Comparison of ENCODE assay signal across 15 cellular contexts in the genomic region with DNA sequence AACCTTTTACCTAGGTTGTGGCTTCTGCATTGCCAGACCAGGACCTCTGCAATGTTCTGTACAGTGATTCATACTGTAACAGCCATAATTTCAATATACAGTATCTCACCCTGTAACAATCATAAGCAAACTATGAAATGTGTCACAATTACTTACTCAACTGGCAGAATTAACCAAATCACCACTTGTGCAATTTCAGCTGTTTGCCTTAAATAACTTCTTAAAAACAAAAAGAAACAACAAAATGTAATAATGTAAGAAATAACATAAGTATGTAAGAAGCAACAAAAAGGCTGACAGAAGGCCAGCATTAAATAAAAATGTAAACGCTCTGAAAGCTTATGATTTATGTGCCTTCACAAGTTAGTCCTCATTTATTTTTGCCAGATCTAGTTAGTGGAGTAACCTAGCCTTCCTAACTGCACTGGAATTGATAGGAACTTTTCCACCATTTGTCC.
A peak's percentile ranks its signal among the peaks of the same experiment; 100 is the strongest.
DNase-seq lines count a peak whose midpoint lies in the region; ATAC-seq and TF ChIP-seq lines count a peak whose summit lies in the region.
"Had no signal": no experiment of that assay in that cellular context is flagged by ENCODE, and none has a peak within 500 bp of the region (broad histone marks: within the 10 kb centered on the region; RNA-seq: fewer than 3 reads in every experiment).

No MANE protein-coding gene starts in this region.

- no peaks in the 10 kb centered on the region for H3K36me3 ChIP-seq in SK-N-SH (replicated peaks in 1 of 2; ENCODE audit: control insufficient read depth in 1 of 2, insufficient read depth in 2 of 2, low read length in 1 of 2)
- H3K36me3 ChIP-seq: cardiac muscle cell had no signal

- peaks cover 63% of the 10 kb centered on the region for H3K27me3 ChIP-seq in SK-N-SH (ENCODE audit: insufficient read depth)

- H3K9me3 ChIP-seq in T-helper 17 cell (ENCODE audit: control insufficient read depth, low read length, poor library complexity, severe bottlenecking) (no peaks in the 10 kb centered on the region), SK-N-SH (no peaks in the 10 kb centered on the region)

- H3K4me1 ChIP-seq in SK-N-SH (ENCODE audit: control insufficient read depth in 1 of 2, insufficient read depth in 2 of 2, low read depth in 1 of 2, low read length in 1 of 2), result no peaks in the 10 kb centered on the region

- CTCF ChIA-PET in activated CD8-positive, alpha-beta memory T cell treated with anti-CD3 and anti-CD28 coated beads, Interleukin-2, amount 10 ng/mL, durations not matched to agents 7 days and 5 days (lab: Charles Lee), result interaction anchor here (0.8 to 4.8 kb wide), 11 partner anchors 9 to 307 kb away, joined by 3 to 19 read pairs (median 3); a partner anchor contains a TSS
- CTCF ChIA-PET in SK-N-SH (lab: Yijun Ruan, JAX), result interaction anchor here (1.1 to 5.9 kb wide), 12 partner anchors 11 to 546 kb away, joined by 3 to 66 read pairs (median 4); no protein-coding TSS in a partner anchor

- POLR2A ChIA-PET in SK-N-SH (lab: Yijun Ruan, JAX), result no interaction called here

- no peak for TF ChIP-seq CTCF in mesothelial cell of epicardium (IDR thresholded peaks at IDR 0.05; ENCODE audit: unreplicated experiment)
- no peak for TF ChIP-seq CTCF in SK-N-SH (IDR thresholded peaks at IDR 0.05)
- TF ChIP-seq CTCF in HFFc6 (IDR thresholded peaks at IDR 0.05), result no peak

- TF ChIP-seq RAD21 in SK-N-SH (IDR thresholded peaks at IDR 0.05; ENCODE audit: low read length), result no peak

- no peak overlapping the region for H3K4me2 ChIP-seq in SK-N-SH

- H3K9me2 ChIP-seq in SK-N-SH, result no peaks in the 10 kb centered on the region

- no peak overlapping the region for H3K4me3 Mint-ChIP-seq in activated CD8-positive, alpha-beta memory T cell treated with anti-CD3 and anti-CD28 coated beads, Interleukin-2, amount 10 ng/mL, durations not matched to agents 7 days and 5 days
- H3K4me3 Mint-ChIP-seq in T-helper 17 cell (no peak overlapping the region), mesothelial cell of epicardium (no peak overlapping the region), HFFc6 (no peak overlapping the region)
- H3K4me3 Mint-ChIP-seq: activated naive CD4-positive, alpha-beta T cell treated with anti-CD3 and anti-CD28 coated beads for 36 hours had no signal

- H2AFZ ChIP-seq in SK-N-SH (ENCODE audit: low read depth), result no peak overlapping the region

- no peaks in the 10 kb centered on the region for H3F3A ChIP-seq in SK-N-SH (replicated peaks; ENCODE audit: insufficient read depth)

- no peaks in the 10 kb centered on the region for H3K9me3 Mint-ChIP-seq in activated CD8-positive, alpha-beta memory T cell treated with anti-CD3 and anti-CD28 coated beads, Interleukin-2, amount 10 ng/mL, durations not matched to agents 7 days and 5 days (ENCODE audit: low read depth)
- no peaks in the 10 kb centered on the region for H3K9me3 Mint-ChIP-seq in mesothelial cell of epicardium
- H3K9me3 Mint-ChIP-seq in HFFc6, result no peaks in the 10 kb centered on the region
- H3K9me3 Mint-ChIP-seq: activated naive CD4-positive, alpha-beta T cell treated with anti-CD3 and anti-CD28 coated beads for 36 hours had no signal

- H3K27ac ChIP-seq in SK-N-SH (ENCODE audit: low read depth in 2 of 2, low read length in 1 of 2), result no peak overlapping the region
- H3K27ac ChIP-seq: cardiac muscle cell had no signal

- peak; percentile 76 for ATAC-seq in activated CD8-positive, alpha-beta memory T cell treated with anti-CD3 and anti-CD28 coated beads, Interleukin-2, amount 10 ng/mL, durations not matched to agents 7 days and 5 days
- ATAC-seq in T-helper 17 cell, result no peak
- ATAC-seq: SK-N-SH treated with all-trans-retinoic acid at 6 μM for 48 hours had no signal

- 2% methylated on average over 1 of the region's 1 CpG for WGBS in SK-N-SH (ENCODE audit: low lambda C conversion rate)

- peaks cover 30% of the 10 kb centered on the region for H3K4me1 Mint-ChIP-seq in activated CD8-positive, alpha-beta memory T cell treated with anti-CD3 and anti-CD28 coated beads, Interleukin-2, amount 10 ng/mL, durations not matched to agents 7 days and 5 days
- H3K4me1 Mint-ChIP-seq in T-helper 17 cell (peaks cover 20% of the 10 kb centered on the region), mesothelial cell of epicardium (peaks cover 72% of the 10 kb centered on the region), HFFc6 (ENCODE audit: low read depth) (no peaks in the 10 kb centered on the region)

- H3K27me3 Mint-ChIP-seq in activated CD8-positive, alpha-beta memory T cell treated with anti-CD3 and anti-CD28 coated beads, Interleukin-2, amount 10 ng/mL, durations not matched to agents 7 days and 5 days, result no peaks in the 10 kb centered on the region
- H3K27me3 Mint-ChIP-seq in T-helper 17 cell (no peaks in the 10 kb centered on the region), mesothelial cell of epicardium (ENCODE audit: low read depth) (no peaks in the 10 kb centered on the region), HFFc6 (ENCODE audit: insufficient read depth) (peaks cover 20% of the 10 kb centered on the region)

- H3K9ac ChIP-seq in SK-N-SH, result no peak overlapping the region

- H4K20me1 ChIP-seq in SK-N-SH (ENCODE audit: insufficient read depth), result no peaks in the 10 kb centered on the region

- H3K27ac Mint-ChIP-seq in activated CD8-positive, alpha-beta memory T cell treated with anti-CD3 and anti-CD28 coated beads, Interleukin-2, amount 10 ng/mL, durations not matched to agents 7 days and 5 days, result no peak overlapping the region
- peak overlapping the region; percentile 29 for H3K27ac Mint-ChIP-seq in T-helper 17 cell
- H3K27ac Mint-ChIP-seq in mesothelial cell of epicardium, result peak overlapping the region; percentile 83
- H3K27ac Mint-ChIP-seq in HFFc6, result no peak overlapping the region
- H3K27ac Mint-ChIP-seq: activated naive CD4-positive, alpha-beta T cell treated with anti-CD3 and anti-CD28 coated beads for 36 hours had no signal

- no peak overlapping the region for H3K4me3 ChIP-seq in SK-N-SH (ENCODE audit: low read depth in 2 of 2, low read length in 1 of 2)
- H3K4me3 ChIP-seq: cardiac muscle cell had no signal

- no peak for TF ChIP-seq EP300 in SK-N-SH (IDR thresholded peaks at IDR 0.05; ENCODE audit: borderline replicate concordance in 1 of 2, low read depth in 1 of 2, low read length in 1 of 2)

- no peaks in the 10 kb centered on the region for H3K79me2 ChIP-seq in SK-N-SH (ENCODE audit: insufficient read depth)

- H3K36me3 Mint-ChIP-seq in activated CD8-positive, alpha-beta memory T cell treated with anti-CD3 and anti-CD28 coated beads, Interleukin-2, amount 10 ng/mL, durations not matched to agents 7 days and 5 days, result peaks cover 8% of the 10 kb centered on the region
- H3K36me3 Mint-ChIP-seq in T-helper 17 cell (ENCODE audit: low read depth), result no peaks in the 10 kb centered on the region
- H3K36me3 Mint-ChIP-seq in mesothelial cell of epicardium, result no peaks in the 10 kb centered on the region
- H3K36me3 Mint-ChIP-seq in HFFc6 (ENCODE audit: low read depth), result no peaks in the 10 kb centered on the region

- DNase-seq in activated CD8-positive, alpha-beta memory T cell treated with anti-CD3 and anti-CD28 coated beads, Interleukin-2, amount 10 ng/mL, durations not matched to agents 7 days and 5 days, result no peak
- DNase-seq in activated CD8-positive, alpha-beta memory T cell treated with anti-CD3 and anti-CD28 coated beads for 24 hours, result no peak
- peak; percentile 51 for DNase-seq in HT-29 (ENCODE audit: low spot score)
- DNase-seq in T-helper 17 cell, result no peak
- no peak for DNase-seq in mesothelial cell of epicardium (ENCODE audit: low spot score in 2 of 2, unreplicated experiment in 2 of 2)
- no peak for DNase-seq in SK-N-SH
- DNase-seq in GF-D8 (lab: John Stamatoyannopoulos, UW), result no peak
- no peak for DNase-seq in HFFc6
- DNase-seq: activated naive CD4-positive, alpha-beta T cell treated with anti-CD3 and anti-CD28 coated beads for 36 hours; COR-L47; mesendoderm; MV-4-11; stimulated activated naive CD4-positive, alpha-beta T cell treated with Interleukin-2 at 50 U/mL for 16 hours had no signal

TF ChIP-seq in SK-N-SH, 30 proteins besides CTCF, POLR2A, EP300 and RAD21:
- no peak for TF ChIP-seq NFIC (IDR thresholded peaks at IDR 0.05; ENCODE audit: borderline replicate concordance)
- TF ChIP-seq, protein P1, sequence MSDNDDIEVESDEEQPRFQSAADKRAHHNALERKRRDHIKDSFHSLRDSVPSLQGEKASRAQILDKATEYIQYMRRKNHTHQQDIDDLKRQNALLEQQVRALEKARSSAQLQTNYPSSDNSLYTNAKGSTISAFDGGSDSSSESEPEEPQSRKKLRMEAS (IDR thresholded peaks at IDR 0.05; ENCODE audit: low read depth), result no peak
- TF ChIP-seq GABPA (IDR thresholded peaks at IDR 0.05; ENCODE audit: low read depth), result no peak
- no peak for TF ChIP-seq ELF1 (IDR thresholded peaks at IDR 0.05)
- TF ChIP-seq, protein P2, sequence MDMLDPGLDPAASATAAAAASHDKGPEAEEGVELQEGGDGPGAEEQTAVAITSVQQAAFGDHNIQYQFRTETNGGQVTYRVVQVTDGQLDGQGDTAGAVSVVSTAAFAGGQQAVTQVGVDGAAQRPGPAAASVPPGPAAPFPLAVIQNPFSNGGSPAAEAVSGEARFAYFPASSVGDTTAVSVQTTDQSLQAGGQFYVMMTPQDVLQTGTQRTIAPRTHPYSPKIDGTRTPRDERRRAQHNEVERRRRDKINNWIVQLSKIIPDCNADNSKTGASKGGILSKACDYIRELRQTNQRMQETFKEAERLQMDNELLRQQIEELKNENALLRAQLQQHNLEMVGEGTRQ (IDR thresholded peaks at IDR 0.05; ENCODE audit: borderline replicate concordance, low read depth, low read length), result no peak
- no peak for TF ChIP-seq FOXM1 (IDR thresholded peaks at IDR 0.05; ENCODE audit: low read depth)
- TF ChIP-seq RCOR1 (IDR thresholded peaks at IDR 0.05; ENCODE audit: low read length), result no peak
- TF ChIP-seq, protein P3, sequence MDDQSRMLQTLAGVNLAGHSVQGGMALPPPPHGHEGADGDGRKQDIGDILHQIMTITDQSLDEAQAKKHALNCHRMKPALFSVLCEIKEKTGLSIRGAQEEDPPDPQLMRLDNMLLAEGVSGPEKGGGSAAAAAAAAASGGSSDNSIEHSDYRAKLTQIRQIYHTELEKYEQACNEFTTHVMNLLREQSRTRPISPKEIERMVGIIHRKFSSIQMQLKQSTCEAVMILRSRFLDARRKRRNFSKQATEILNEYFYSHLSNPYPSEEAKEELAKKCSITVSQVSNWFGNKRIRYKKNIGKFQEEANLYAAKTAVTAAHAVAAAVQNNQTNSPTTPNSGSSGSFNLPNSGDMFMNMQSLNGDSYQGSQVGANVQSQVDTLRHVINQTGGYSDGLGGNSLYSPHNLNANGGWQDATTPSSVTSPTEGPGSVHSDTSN (IDR thresholded peaks at IDR 0.05), result no peak
- TF ChIP-seq TEAD4 (IDR thresholded peaks at IDR 0.05; ENCODE audit: borderline replicate concordance, insufficient read depth), result no peak
- TF ChIP-seq EZH2phosphoT487 (IDR thresholded peaks at IDR 0.05; ENCODE audit: borderline replicate concordance, low read depth), result no peak
- no peak for TF ChIP-seq MXI1 (IDR thresholded peaks at IDR 0.05; ENCODE audit: low read depth, low read length)
- TF ChIP-seq CHD2 (IDR thresholded peaks at IDR 0.05; ENCODE audit: low read length, partially characterized antibody), result no peak
- no peak for TF ChIP-seq NRF1 (IDR thresholded peaks at IDR 0.05; ENCODE audit: low read depth, low read length)
- no peak for TF ChIP-seq FOXJ3 (CRISPR knock-in tag; IDR thresholded peaks at IDR 0.05)
TF ChIP-seq in SK-N-SH: peak in this region for 0.

Comparison
In these comparisons a context has a peak if more than half of its experiments do, and no peak if none do; other contexts are left out.
1. H3K27ac Mint-ChIP-seq: peak in T-helper 17 cell (single experiment) and mesothelial cell of epicardium (single experiment); none in activated CD8-positive, alpha-beta memory T cell treated with anti-CD3 and anti-CD28 coated beads, Interleukin-2, amount 10 ng/mL, durations not matched to agents 7 days and 5 days (single experiment) and HFFc6 (single experiment).